Comparison of ENCODE assay signal across 10 cellular contexts in genomic region chr4:71231073-71231752, GRCh38.
DNase-seq lines count a peak whose midpoint lies in the region; ATAC-seq, FAIRE-seq and TF ChIP-seq lines count a peak whose summit lies in the region.
"Had no signal": no experiment of that assay in that cellular context is flagged by ENCODE, and none has a peak within 500 bp of the region (broad histone marks: within the 10 kb centered on the region; RNA-seq: fewer than 3 reads in every experiment).

No MANE protein-coding gene starts in this region.

- H3K4me3 ChIP-seq in KMS-11 (IDR thresholded peaks at IDR 0.05; ENCODE audit: insufficient read depth, low read depth, low read length) (no peak overlapping the region), bronchial epithelial cell (ENCODE audit: low read depth, low read length) (no peak overlapping the region), stomach (peak overlapping the region in 3 of 4 donors; percentile 15 to 33 (median 20))

- no peak for TF ChIP-seq EP300 in stomach (IDR thresholded peaks at IDR 0.05)

- peak overlapping the region; percentile 42 for H3K4me2 ChIP-seq in KMS-11

- H2AFZ ChIP-seq in KMS-11 (ENCODE audit: low read depth), result peak overlapping the region; percentile 56

- H3K36me3 ChIP-seq in KMS-11 (ENCODE audit: insufficient read depth) (no peaks in the 10 kb centered on the region), bronchial epithelial cell (ENCODE audit: control insufficient read depth, insufficient read depth, low read length) (no peaks in the 10 kb centered on the region), stomach (no peaks in the 10 kb centered on the region)

- CTCF ChIA-PET in activated naive CD4-positive, alpha-beta T cell treated with anti-CD3 and anti-CD28 coated beads, Interleukin-2, amount 10 ng/mL, durations not matched to agents 7 days and 5 days (lab: Charles Lee), result interaction anchor here (0.5 kb wide), 1 partner anchor 1099 kb away, joined by 3 read pairs; no protein-coding TSS in a partner anchor

- 16 to 30% (median 23%) methylated on average over 13 of the region's 13 CpGs for WGBS in stomach, 5 donors

- FAIRE-seq in bronchial epithelial cell (lab: Jason Lieb, UNC), result peak; percentile 47

- H3K79me2 ChIP-seq in KMS-11 (ENCODE audit: insufficient read depth, low read depth), result no peaks in the 10 kb centered on the region

- peaks cover 12% of the 10 kb centered on the region for H3K27me3 Mint-ChIP-seq in activated naive CD4-positive, alpha-beta T cell treated with anti-CD3 and anti-CD28 coated beads, Interleukin-2, amount 10 ng/mL, durations not matched to agents 7 days and 5 days

- no peak for TF ChIP-seq POLR2A in stomach (IDR thresholded peaks at IDR 0.05)

- H3K9me3 ChIP-seq in stomach, result no peaks in the 10 kb centered on the region

- no peaks in the 10 kb centered on the region for H3K9me3 Mint-ChIP-seq in activated naive CD4-positive, alpha-beta T cell treated with anti-CD3 and anti-CD28 coated beads, Interleukin-2, amount 10 ng/mL, durations not matched to agents 7 days and 5 days
- H3K9me3 Mint-ChIP-seq: dendritic cell treated with granulocyte-macrophage colony-stimulating factor and Interleukin-4, amounts not matched to agents 40 ng/mL and 50 ng/mL, for 4 days; T-cell had no signal

- H3K4me3 Mint-ChIP-seq in activated naive CD4-positive, alpha-beta T cell treated with anti-CD3 and anti-CD28 coated beads, Interleukin-2, amount 10 ng/mL, durations not matched to agents 7 days and 5 days, result no peak overlapping the region
- H3K4me3 Mint-ChIP-seq: dendritic cell treated with granulocyte-macrophage colony-stimulating factor and Interleukin-4, amounts not matched to agents 40 ng/mL and 50 ng/mL, for 4 days; T-cell had no signal

- H3K9ac ChIP-seq in KMS-11, result peak overlapping the region; percentile 3; the same call in 1 of the 2 replicates

- DNase-seq in bronchial epithelial cell (ENCODE audit: low read depth) (peak; percentile 78), left kidney (ENCODE audit: low read depth, low spot score) (peak; percentile 66), stomach (peak; percentile 92), AML-193 (lab: John Stamatoyannopoulos, UW) (no peak)
- no peak for DNase-seq in activated naive CD4-positive, alpha-beta T cell treated with anti-CD3 and anti-CD28 coated beads, Interleukin-2, amount 10 ng/mL, durations not matched to agents 7 days and 5 days
- DNase-seq in stimulated activated CD4-positive, alpha-beta T cell treated with anti-CD3 and anti-CD28 coated beads, Interleukin-2, amount 100 ng/mL, for 48 hours, result no peak
- DNase-seq: T-cell had no signal

- H3K27ac Mint-ChIP-seq in activated naive CD4-positive, alpha-beta T cell treated with anti-CD3 and anti-CD28 coated beads, Interleukin-2, amount 10 ng/mL, durations not matched to agents 7 days and 5 days, result no peak overlapping the region
- H3K27ac Mint-ChIP-seq: dendritic cell treated with granulocyte-macrophage colony-stimulating factor and Interleukin-4, amounts not matched to agents 40 ng/mL and 50 ng/mL, for 4 days; T-cell had no signal

- peaks cover 19% of the 10 kb centered on the region for H3K4me1 ChIP-seq in KMS-11 (ENCODE audit: low read depth, poor library complexity, severe bottlenecking)
- peaks cover 28 to 45% (median 33%) of the 10 kb centered on the region in 4 donors for H3K4me1 ChIP-seq in stomach

- H4K20me1 ChIP-seq in KMS-11 (ENCODE audit: insufficient read depth), result no peaks in the 10 kb centered on the region

- ATAC-seq in HG02973 (IDR thresholded peaks at IDR 0.05; ENCODE audit: unreplicated experiment), result no peak
- ATAC-seq: T-cell had no signal

- TF ChIP-seq CTCF in KMS-11 (conservative IDR thresholded peaks at IDR 0.05; ENCODE audit: low read depth, low read length) (no peak), bronchial epithelial cell (IDR thresholded peaks at IDR 0.05; ENCODE audit: insufficient read depth, low read length, severe bottlenecking) (no peak), stomach (IDR thresholded peaks at IDR 0.05) (no peak)

- H3K27me3 ChIP-seq in KMS-11 (ENCODE audit: insufficient read depth, low read depth) (no peaks in the 10 kb centered on the region), bronchial epithelial cell (ENCODE audit: control insufficient read depth, insufficient read depth, low read length) (peaks cover 4% of the 10 kb centered on the region), stomach (no peaks in the 10 kb centered on the region)

- H3K27ac ChIP-seq in KMS-11 (peak overlapping the region; percentile 10; the same call in 1 of the 2 replicates), stomach (peak overlapping the region; percentile 62 to 74 (median 68))

- no peaks in the 10 kb centered on the region for H3K36me3 Mint-ChIP-seq in activated naive CD4-positive, alpha-beta T cell treated with anti-CD3 and anti-CD28 coated beads, Interleukin-2, amount 10 ng/mL, durations not matched to agents 7 days and 5 days
- H3K36me3 Mint-ChIP-seq: T-cell had no signal

- no peaks in the 10 kb centered on the region for H3K4me1 Mint-ChIP-seq in activated naive CD4-positive, alpha-beta T cell treated with anti-CD3 and anti-CD28 coated beads, Interleukin-2, amount 10 ng/mL, durations not matched to agents 7 days and 5 days

- intact Hi-C loops in stomach (cut with DNase I; ENCODE audit: low total_unique reads), result no loop called here

Comparison
In these comparisons a context has a peak if more than half of its experiments do, and no peak if none do; other contexts are left out.
1. H3K4me3 ChIP-seq: peak in stomach (3 of 4); none in KMS-11 (single experiment) and bronchial epithelial cell (single experiment).
2. DNase-seq: peak in bronchial epithelial cell (single experiment), left kidney (single experiment) and stomach (single experiment); none in AML-193 (0 of 2), activated naive CD4-positive, alpha-beta T cell treated with anti-CD3 and anti-CD28 coated beads, Interleukin-2, amount 10 ng/mL, durations not matched to agents 7 days and 5 days (single experiment) and stimulated activated CD4-positive, alpha-beta T cell treated with anti-CD3 and anti-CD28 coated beads, Interleukin-2, amount 100 ng/mL, for 48 hours (0 of 2).